26 cellular contexts compared by ENCODE assay signal in genomic region chr11:90438069-90438468, GRCh38.
DNase-seq lines count a peak whose midpoint lies in the region; ATAC-seq and TF ChIP-seq lines count a peak whose summit lies in the region.
"Had no signal": no experiment of that assay in that cellular context is flagged by ENCODE, and none has a peak within 500 bp of the region (broad histone marks: within the 10 kb centered on the region; RNA-seq: fewer than 3 reads in every experiment).

No MANE protein-coding gene starts in this region.

- H3K27me3 ChIP-seq in H9 (ENCODE audit: insufficient read depth, low read length), result no peaks in the 10 kb centered on the region
- H3K27me3 ChIP-seq in iPS-18a (ENCODE audit: control insufficient read depth, insufficient read depth, low read length), result no peaks in the 10 kb centered on the region
- no peaks in the 10 kb centered on the region for H3K27me3 ChIP-seq in effector memory CD4-positive, alpha-beta T cell (replicated peaks; ENCODE audit: control insufficient read depth, insufficient read depth, low read length, poor library complexity, severe bottlenecking)
- no peaks in the 10 kb centered on the region for H3K27me3 ChIP-seq in upper lobe of left lung
- H3K27me3 ChIP-seq: BLaER1 treated with 17β-estradiol and CSF1 and Interleukin-3, amounts not matched to agents 10 nM and 100 nM; SJCRH30 had no signal

- no peak overlapping the region for H3K14ac ChIP-seq in H9 (ENCODE audit: insufficient read depth, low read length)

- TF ChIP-seq EP300 in upper lobe of left lung (IDR thresholded peaks at IDR 0.05), result no peak

- H3K36me3 ChIP-seq in iPS-18a (ENCODE audit: control insufficient read depth, low read depth, low read length) (no peaks in the 10 kb centered on the region), upper lobe of left lung (no peaks in the 10 kb centered on the region)
- H3K36me3 ChIP-seq in effector memory CD4-positive, alpha-beta T cell (ENCODE audit: control insufficient read depth, insufficient read depth, low read length), result no peaks in the 10 kb centered on the region
- H3K36me3 ChIP-seq: BLaER1 treated with 17β-estradiol and CSF1 and Interleukin-3, amounts not matched to agents 10 nM and 100 nM; SJCRH30 had no signal

- H3K9me3 Mint-ChIP-seq in H9 (no peaks in the 10 kb centered on the region), WTC11 (no peaks in the 10 kb centered on the region), chondrocyte (ENCODE audit: low read depth) (no peaks in the 10 kb centered on the region)
- H3K9me3 Mint-ChIP-seq: CD4-positive, alpha-beta T cell had no signal

- H2BK5ac ChIP-seq in H9 (ENCODE audit: insufficient read length, low read length), result no peak overlapping the region

- no peak overlapping the region for H2BK15ac ChIP-seq in H9 (ENCODE audit: low read depth, low read length)

- no peak for TF ChIP-seq POLR2A in upper lobe of left lung (IDR thresholded peaks at IDR 0.05)

- ATAC-seq in WTC11, result peak; percentile 91
- no peak for ATAC-seq in upper lobe of left lung (ENCODE audit: low FRiP score in 2 of 2)
- ATAC-seq: A549, Right ventricle myocardium inferior, SK-N-SH treated with all-trans-retinoic acid at 6 μM for 48 hours had no signal

- no peak overlapping the region for H3K56ac ChIP-seq in H9 (ENCODE audit: insufficient read length, low read depth, low read length)

- H3K23me2 ChIP-seq in H9 (ENCODE audit: insufficient read length, low read depth, low read length, poor library complexity, severe bottlenecking), result no peaks in the 10 kb centered on the region

- no peak overlapping the region for H4K8ac ChIP-seq in H9 (replicated peaks; ENCODE audit: insufficient read length, low read depth, low read length)

- H3T11ph ChIP-seq in H9 (ENCODE audit: low read length), result no peak overlapping the region

- H3K79me2 ChIP-seq in H9 (ENCODE audit: insufficient read depth, low read length), result no peaks in the 10 kb centered on the region

- H3K9ac ChIP-seq in H9 (ENCODE audit: extremely low read depth, insufficient read length, low read length) (no peak overlapping the region), iPS-18a (ENCODE audit: low read length) (no peak overlapping the region)
- H3K9ac ChIP-seq: BLaER1 treated with 17β-estradiol and CSF1 and Interleukin-3, amounts not matched to agents 10 nM and 100 nM; KMS-11 had no signal

- H4K91ac ChIP-seq in H9 (ENCODE audit: insufficient read length, low read depth, low read length), result no peak overlapping the region

- H3K27me3 Mint-ChIP-seq in H9 (ENCODE audit: low read depth), result no peaks in the 10 kb centered on the region
- H3K27me3 Mint-ChIP-seq in WTC11 (ENCODE audit: low read depth), result no peaks in the 10 kb centered on the region
- peaks cover 9% of the 10 kb centered on the region for H3K27me3 Mint-ChIP-seq in chondrocyte (ENCODE audit: low read depth)
- H3K27me3 Mint-ChIP-seq: CD4-positive, alpha-beta T cell had no signal

- peak overlapping the region; percentile 90 for H3K27ac ChIP-seq in H9 (ENCODE audit: insufficient read length, low read depth, low read length)
- peak overlapping the region; percentile 17 for H3K27ac ChIP-seq in iPS-18a (ENCODE audit: low read length)
- H3K27ac ChIP-seq in effector memory CD4-positive, alpha-beta T cell (ENCODE audit: insufficient read depth, low read length, poor library complexity, severe bottlenecking), result no peak overlapping the region
- no peak overlapping the region for H3K27ac ChIP-seq in upper lobe of left lung
- H3K27ac ChIP-seq: A549; BLaER1 treated with 17β-estradiol and CSF1 and Interleukin-3, amounts not matched to agents 10 nM and 100 nM; KMS-11; PC-9; SJCRH30 had no signal

- H3K36me3 Mint-ChIP-seq in H9 (ENCODE audit: insufficient read depth in 1 of 3, low read depth in 3 of 3), result no peaks in the 10 kb centered on the region
- no peaks in the 10 kb centered on the region for H3K36me3 Mint-ChIP-seq in WTC11
- H3K36me3 Mint-ChIP-seq in chondrocyte (ENCODE audit: low read depth), result no peaks in the 10 kb centered on the region

- H3K4me3 Mint-ChIP-seq in H9 (peak overlapping the region; percentile 31 to 36; a peak in 4 of 5 replicates), WTC11 (peak overlapping the region; percentile 48), chondrocyte (ENCODE audit: unreplicated experiment) (no peak overlapping the region)
- H3K4me3 Mint-ChIP-seq: CD4-positive, alpha-beta T cell had no signal

- peak overlapping the region; percentile 17 for H3K4me2 ChIP-seq in H9 (ENCODE audit: insufficient read depth, insufficient read length, low read length)
- H3K4me2 ChIP-seq: A549; BLaER1 treated with 17β-estradiol and CSF1 and Interleukin-3, amounts not matched to agents 10 nM and 100 nM; KMS-11; PC-9 had no signal

- H4K20me1 ChIP-seq in H9 (ENCODE audit: control insufficient read depth, insufficient read depth, insufficient read length), result no peaks in the 10 kb centered on the region
- H4K20me1 ChIP-seq: BLaER1 treated with 17β-estradiol and CSF1 and Interleukin-3, amounts not matched to agents 10 nM and 100 nM had no signal

- H2AFZ ChIP-seq in H9 (ENCODE audit: low read length), result no peak overlapping the region

- TF ChIP-seq CTCF in H9 (conservative IDR thresholded peaks at IDR 0.05), result no peak
- no peak for TF ChIP-seq CTCF in WTC11 (IDR thresholded peaks at IDR 0.05)
- TF ChIP-seq CTCF in chondrocyte (IDR thresholded peaks at IDR 0.05), result no peak
- TF ChIP-seq CTCF in upper lobe of left lung (IDR thresholded peaks at IDR 0.05), result no peak

- H3K4me3 ChIP-seq in iPS-18a (ENCODE audit: low read length) (peak overlapping the region; percentile 44), upper lobe of left lung (no peak overlapping the region)
- H3K4me3 ChIP-seq in effector memory CD4-positive, alpha-beta T cell (ENCODE audit: insufficient read depth, low read depth, low read length, poor library complexity, severe bottlenecking), result no peak overlapping the region
- H3K4me3 ChIP-seq: A549; BLaER1 treated with 17β-estradiol and CSF1 and Interleukin-3, amounts not matched to agents 10 nM and 100 nM; PC-9; SJCRH30 had no signal

- WGBS in H9 (ENCODE audit: extremely low coverage, insufficient read length, low lambda C conversion rate), result no CpG with 5 or more reads among the region's 4 CpGs
- WGBS in upper lobe of left lung, 2 donors, result 95 to 96% methylated on average over 4 of the region's 4 CpGs

- peak overlapping the region; percentile 15 for H3K18ac ChIP-seq in H9 (ENCODE audit: insufficient read length, low read depth, low read length)

- no peak overlapping the region for H3K23ac ChIP-seq in H9 (ENCODE audit: insufficient read length, low read depth, low read length)

- H2BK12ac ChIP-seq in H9 (ENCODE audit: insufficient read length, low read depth, low read length), result no peak overlapping the region

- H3K9me3 ChIP-seq in H9 (ENCODE audit: control insufficient read depth, low read depth, low read length), result no peaks in the 10 kb centered on the region
- H3K9me3 ChIP-seq in iPS-18a (ENCODE audit: control insufficient read depth, low read depth, low read length), result no peaks in the 10 kb centered on the region
- no peaks in the 10 kb centered on the region for H3K9me3 ChIP-seq in effector memory CD4-positive, alpha-beta T cell (ENCODE audit: control insufficient read depth, low read length)
- H3K9me3 ChIP-seq in upper lobe of left lung, result no peaks in the 10 kb centered on the region
- H3K9me3 ChIP-seq: A549; BLaER1 treated with 17β-estradiol and CSF1 and Interleukin-3, amounts not matched to agents 10 nM and 100 nM; Caco-2; SJCRH30 had no signal

- H2BK20ac ChIP-seq in H9 (ENCODE audit: low read depth, low read length, poor library complexity, severe bottlenecking), result no peak overlapping the region

- no peak overlapping the region for H2AK5ac ChIP-seq in H9 (ENCODE audit: insufficient read length, low read length)

- no peak overlapping the region for H4K5ac ChIP-seq in H9 (ENCODE audit: insufficient read length, low read depth, low read length)

- CTCF ChIA-PET in WTC11 (lab: Charles Lee), result no interaction called here

- no peaks in the 10 kb centered on the region for H3K79me1 ChIP-seq in H9 (ENCODE audit: insufficient read depth, low read depth, low read length, poor library complexity, severe bottlenecking)

- H2BK120ac ChIP-seq in H9 (ENCODE audit: low read depth, low read length, poor library complexity, severe bottlenecking), result no peak overlapping the region

- H3K4me1 ChIP-seq in H9 (ENCODE audit: insufficient read depth, low read length) (peaks cover 5% of the 10 kb centered on the region), iPS-18a (ENCODE audit: control insufficient read depth, low read depth, low read length) (peaks cover 40% of the 10 kb centered on the region), upper lobe of left lung (no peaks in the 10 kb centered on the region)
- no peaks in the 10 kb centered on the region for H3K4me1 ChIP-seq in effector memory CD4-positive, alpha-beta T cell (ENCODE audit: control insufficient read depth, insufficient read depth, low read length, poor library complexity, severe bottlenecking)
- H3K4me1 ChIP-seq: A549; BLaER1 treated with 17β-estradiol and CSF1 and Interleukin-3, amounts not matched to agents 10 nM and 100 nM; SJCRH30 had no signal

- H3K4me1 Mint-ChIP-seq in H9, result peaks cover 39 to 58% of the 10 kb centered on the region in 2 experiments
- H3K4me1 Mint-ChIP-seq in WTC11, result peaks cover 69% of the 10 kb centered on the region
- H3K4me1 Mint-ChIP-seq in chondrocyte (ENCODE audit: low read depth), result no peaks in the 10 kb centered on the region

- peak overlapping the region; percentile 60 to 97 (median 96) for H3K27ac Mint-ChIP-seq in H9
- peak overlapping the region; percentile 98 for H3K27ac Mint-ChIP-seq in WTC11
- H3K27ac Mint-ChIP-seq in chondrocyte (ENCODE audit: unreplicated experiment), result no peak overlapping the region
- H3K27ac Mint-ChIP-seq: CD4-positive, alpha-beta T cell had no signal

- H3K4ac ChIP-seq in H9 (ENCODE audit: low read depth, low read length), result no peak overlapping the region

- DNase-seq in H9 (no peak), WTC11 (ENCODE audit: low spot score) (no peak), chondrocyte (ENCODE audit: low spot score) (no peak), DMS79 treated with DMSO at 0.1 percent for 48 hours (lab: John Stamatoyannopoulos, UW) (no peak), upper lobe of left lung (no peak)
- no peak for DNase-seq in effector memory CD4-positive, alpha-beta T cell
- DNase-seq: AML-193; Caco-2; CD4-positive, alpha-beta T cell; DMS 273 treated with DMSO at 0.1 percent for 48 hours; DMS79; IMR-90; MM.1S; NCI-H2029; NCI-H446 treated with DMSO at 0.1 percent for 48 hours; NCI-H526; NCI-H82; NK-92 treated with Interleukin-12 subunit alpha and Interleukin-12 subunit beta, amount 100 ng/mL, for 24 hours; PC-9; SJCRH30 had no signal

- POLR2A ChIA-PET in WTC11 (lab: Charles Lee), result no interaction called here

Comparison
In these comparisons a context has a peak if more than half of its experiments do, and no peak if none do; other contexts are left out.
1. H3K27ac ChIP-seq: peak in H9 (single experiment) and iPS-18a (single experiment); none in effector memory CD4-positive, alpha-beta T cell (single experiment) and upper lobe of left lung (0 of 4).